In genomic region chr3:138054057-138054456, GRCh38 we compare ENCODE assay signal across 4 cellular contexts.
TF ChIP-seq lines count a peak whose summit lies in the region.

No MANE protein-coding gene starts in this region.

TF ChIP-seq in A549, 52 proteins besides CTCF, POLR2A, EP300 and RAD21:
- TF ChIP-seq, protein P1, sequence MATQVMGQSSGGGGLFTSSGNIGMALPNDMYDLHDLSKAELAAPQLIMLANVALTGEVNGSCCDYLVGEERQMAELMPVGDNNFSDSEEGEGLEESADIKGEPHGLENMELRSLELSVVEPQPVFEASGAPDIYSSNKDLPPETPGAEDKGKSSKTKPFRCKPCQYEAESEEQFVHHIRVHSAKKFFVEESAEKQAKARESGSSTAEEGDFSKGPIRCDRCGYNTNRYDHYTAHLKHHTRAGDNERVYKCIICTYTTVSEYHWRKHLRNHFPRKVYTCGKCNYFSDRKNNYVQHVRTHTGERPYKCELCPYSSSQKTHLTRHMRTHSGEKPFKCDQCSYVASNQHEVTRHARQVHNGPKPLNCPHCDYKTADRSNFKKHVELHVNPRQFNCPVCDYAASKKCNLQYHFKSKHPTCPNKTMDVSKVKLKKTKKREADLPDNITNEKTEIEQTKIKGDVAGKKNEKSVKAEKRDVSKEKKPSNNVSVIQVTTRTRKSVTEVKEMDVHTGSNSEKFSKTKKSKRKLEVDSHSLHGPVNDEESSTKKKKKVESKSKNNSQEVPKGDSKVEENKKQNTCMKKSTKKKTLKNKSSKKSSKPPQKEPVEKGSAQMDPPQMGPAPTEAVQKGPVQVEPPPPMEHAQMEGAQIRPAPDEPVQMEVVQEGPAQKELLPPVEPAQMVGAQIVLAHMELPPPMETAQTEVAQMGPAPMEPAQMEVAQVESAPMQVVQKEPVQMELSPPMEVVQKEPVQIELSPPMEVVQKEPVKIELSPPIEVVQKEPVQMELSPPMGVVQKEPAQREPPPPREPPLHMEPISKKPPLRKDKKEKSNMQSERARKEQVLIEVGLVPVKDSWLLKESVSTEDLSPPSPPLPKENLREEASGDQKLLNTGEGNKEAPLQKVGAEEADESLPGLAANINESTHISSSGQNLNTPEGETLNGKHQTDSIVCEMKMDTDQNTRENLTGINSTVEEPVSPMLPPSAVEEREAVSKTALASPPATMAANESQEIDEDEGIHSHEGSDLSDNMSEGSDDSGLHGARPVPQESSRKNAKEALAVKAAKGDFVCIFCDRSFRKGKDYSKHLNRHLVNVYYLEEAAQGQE (IDR thresholded peaks at IDR 0.05): no peak
- TF ChIP-seq MAFK (IDR thresholded peaks at IDR 0.05; ENCODE audit: partially characterized antibody) (peak; percentile 94), BHLHE40 (IDR thresholded peaks at IDR 0.05; ENCODE audit: low read depth, low read length) (no peak)
TF ChIP-seq in A549: peak in this region for 1.

TF ChIP-seq in IMR-90, 13 proteins besides CTCF, POLR2A, EP300 and RAD21:
- TF ChIP-seq RCOR1 (IDR thresholded peaks at IDR 0.05; ENCODE audit: insufficient replicate concordance, low read length) (no peak), MAFK (IDR thresholded peaks at IDR 0.05; ENCODE audit: low read depth, low read length) (peak; percentile 98), CEBPB (IDR thresholded peaks at IDR 0.05; ENCODE audit: low read depth, low read length) (no peak)
- TF ChIP-seq, protein P2, sequence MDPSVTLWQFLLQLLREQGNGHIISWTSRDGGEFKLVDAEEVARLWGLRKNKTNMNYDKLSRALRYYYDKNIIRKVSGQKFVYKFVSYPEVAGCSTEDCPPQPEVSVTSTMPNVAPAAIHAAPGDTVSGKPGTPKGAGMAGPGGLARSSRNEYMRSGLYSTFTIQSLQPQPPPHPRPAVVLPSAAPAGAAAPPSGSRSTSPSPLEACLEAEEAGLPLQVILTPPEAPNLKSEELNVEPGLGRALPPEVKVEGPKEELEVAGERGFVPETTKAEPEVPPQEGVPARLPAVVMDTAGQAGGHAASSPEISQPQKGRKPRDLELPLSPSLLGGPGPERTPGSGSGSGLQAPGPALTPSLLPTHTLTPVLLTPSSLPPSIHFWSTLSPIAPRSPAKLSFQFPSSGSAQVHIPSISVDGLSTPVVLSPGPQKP (IDR thresholded peaks at IDR 0.05; ENCODE audit: borderline replicate concordance, low read depth, low read length): no peak

TF ChIP-seq in H1, 55 proteins besides CTCF, POLR2A, EP300 and RAD21:
- no peak for TF ChIP-seq NANOG (IDR thresholded peaks at IDR 0.05; ENCODE audit: insufficient read depth, low read depth, low read length, poor library complexity, severe bottlenecking)
- no peak for TF ChIP-seq YY1 (IDR thresholded peaks at IDR 0.05; ENCODE audit: low read depth, low read length)
- peak; percentile 85 for TF ChIP-seq MAFK (IDR thresholded peaks at IDR 0.05; ENCODE audit: low read depth, low read length)
- TF ChIP-seq, protein P3, sequence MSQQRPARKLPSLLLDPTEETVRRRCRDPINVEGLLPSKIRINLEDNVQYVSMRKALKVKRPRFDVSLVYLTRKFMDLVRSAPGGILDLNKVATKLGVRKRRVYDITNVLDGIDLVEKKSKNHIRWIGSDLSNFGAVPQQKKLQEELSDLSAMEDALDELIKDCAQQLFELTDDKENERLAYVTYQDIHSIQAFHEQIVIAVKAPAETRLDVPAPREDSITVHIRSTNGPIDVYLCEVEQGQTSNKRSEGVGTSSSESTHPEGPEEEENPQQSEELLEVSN (IDR thresholded peaks at IDR 0.05): no peak
- TF ChIP-seq TEAD4 (IDR thresholded peaks at IDR 0.05; ENCODE audit: low read depth, low read length): no peak
TF ChIP-seq in H1: peak in this region for 1.

TF ChIP-seq in GM12891, 5 proteins besides CTCF, POLR2A, EP300 and RAD21:
- TF ChIP-seq POLR2AphosphoS5 (IDR thresholded peaks at IDR 0.05; ENCODE audit: low read depth, low read length): no peak
- TF ChIP-seq SPI1 (IDR thresholded peaks at IDR 0.05; ENCODE audit: low read depth, low read length): no peak
- no peak for TF ChIP-seq POU2F2 (IDR thresholded peaks at IDR 0.05; ENCODE audit: low read depth, low read length)
- TF ChIP-seq TAF1 (IDR thresholded peaks at IDR 0.05; ENCODE audit: low read depth, low read length): no peak
- TF ChIP-seq PAX5 (IDR thresholded peaks at IDR 0.05; ENCODE audit: insufficient read depth, low read length, severe bottlenecking): no peak
